In the genomic region with DNA sequence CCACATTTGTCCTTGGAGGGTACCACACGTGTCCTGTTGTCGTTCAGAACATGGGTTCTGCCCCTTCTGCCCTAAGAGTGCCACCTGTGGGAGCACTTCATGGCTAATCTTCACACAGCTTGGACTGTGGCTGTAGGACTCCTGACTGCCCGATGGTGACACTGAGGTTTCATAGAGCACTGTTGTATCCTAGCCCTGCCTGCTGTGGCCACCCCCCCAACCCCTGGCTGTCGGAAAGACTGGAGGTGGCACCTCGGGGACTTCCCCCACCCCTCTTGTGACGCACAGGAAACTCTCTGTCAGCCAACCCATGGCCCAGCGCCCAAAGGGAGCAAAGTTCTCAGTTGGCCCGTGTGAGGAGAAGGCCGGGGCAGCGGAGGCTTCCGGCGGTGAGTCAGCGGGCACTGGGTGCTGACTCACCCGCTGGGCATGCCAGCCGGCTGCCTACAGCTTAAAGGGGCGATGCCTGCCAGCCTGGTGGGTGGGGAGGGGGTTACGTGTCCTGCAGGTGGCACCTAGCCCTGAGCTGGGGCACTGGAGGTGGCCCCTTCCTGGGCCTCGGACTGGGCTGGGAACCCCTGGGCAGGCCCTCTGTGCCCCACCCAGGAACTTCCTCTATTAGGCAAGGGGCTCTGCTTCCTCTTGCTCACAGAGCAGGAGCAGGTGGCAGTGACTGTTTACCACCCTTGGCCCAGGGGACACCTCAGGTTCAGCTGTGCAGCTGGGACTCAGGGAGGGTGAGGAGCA, we compare ENCODE assay signal across 8 cellular contexts. TPM values are rescaled to one million over a fixed set of nuclear protein-coding genes. Genes with fewer than 3 reads are reported as not detected.
DNase-seq lines count a peak whose midpoint lies in the region; ATAC-seq and TF ChIP-seq lines count a peak whose summit lies in the region.

No MANE protein-coding gene starts in this region.

- TF ChIP-seq CTCF in GM12875 (IDR thresholded peaks at IDR 0.05; ENCODE audit: borderline replicate concordance, insufficient read depth, low read depth, low read length) (no peak), progenitor cell of endocrine pancreas (IDR thresholded peaks at IDR 0.05; ENCODE audit: unreplicated experiment) (no peak)

- H3K36me3 Mint-ChIP-seq in effector memory CD8-positive, alpha-beta T cell (ENCODE audit: insufficient read depth) = peaks cover 59% of the 10 kb centered on the region
- peaks cover 65% of the 10 kb centered on the region for H3K36me3 Mint-ChIP-seq in stimulated activated effector memory CD8-positive, alpha-beta T cell treated with anti-CD3 and anti-CD28 coated beads, Interleukin-12 subunit alpha, Interleukin-12 subunit beta, amount 100 ng/mL, for 72 hours
- H3K36me3 Mint-ChIP-seq in progenitor cell of endocrine pancreas (ENCODE audit: insufficient read depth) = peaks cover 2% of the 10 kb centered on the region

- H3K27ac ChIP-seq in muscle layer of colon (ENCODE audit: low read depth, low read length) = peak overlapping the region; percentile 94

- H3K36me3 ChIP-seq in muscle layer of colon (ENCODE audit: insufficient read depth, low read length) = no peaks in the 10 kb centered on the region

- no peaks in the 10 kb centered on the region for H3K9me3 ChIP-seq in muscle layer of colon (ENCODE audit: low read length)

- no peaks in the 10 kb centered on the region for H3K9me3 Mint-ChIP-seq in effector memory CD8-positive, alpha-beta T cell
- H3K9me3 Mint-ChIP-seq in stimulated activated effector memory CD8-positive, alpha-beta T cell treated with anti-CD3 and anti-CD28 coated beads, Interleukin-12 subunit alpha, Interleukin-12 subunit beta, amount 100 ng/mL, for 72 hours = no peaks in the 10 kb centered on the region
- peaks cover 3% of the 10 kb centered on the region for H3K9me3 Mint-ChIP-seq in progenitor cell of endocrine pancreas (ENCODE audit: low read depth)

- DNase-seq in NCI-H510A treated with DMSO at 0.1 percent for 48 hours (lab: John Stamatoyannopoulos, UW) = peak; percentile 88
- DNase-seq in activated CD8-positive, alpha-beta memory T cell treated with anti-CD3 and anti-CD28 coated beads for 1 hour (ENCODE audit: extremely low read depth in 1 of 2, low read depth in 1 of 2) = peak; percentile 95 to 97
- peak; percentile 94 to 95 (median 95) for DNase-seq in effector memory CD8-positive, alpha-beta T cell
- DNase-seq in stimulated activated effector memory CD8-positive, alpha-beta T cell treated with anti-CD3 and anti-CD28 coated beads, Interleukin-12 subunit alpha, Interleukin-12 subunit beta, amount 100 ng/mL, for 72 hours (ENCODE audit: low spot score in 2 of 2) = peak; percentile 85 to 96
- no peak for DNase-seq in progenitor cell of endocrine pancreas (ENCODE audit: low spot score, unreplicated experiment)

- H3K4me3 ChIP-seq in GM12875 (ENCODE audit: low read depth, low read length) (peak overlapping the region; percentile 41), muscle layer of colon (ENCODE audit: low read depth in 1 of 2, low read length in 2 of 2) (peak overlapping the region; percentile 22 to 70)

- H3K4me1 Mint-ChIP-seq in effector memory CD8-positive, alpha-beta T cell (ENCODE audit: low read depth in 2 of 2) = peaks cover 53 to 67% of the 10 kb centered on the region in 2 donors
- H3K4me1 Mint-ChIP-seq in stimulated activated effector memory CD8-positive, alpha-beta T cell treated with anti-CD3 and anti-CD28 coated beads, Interleukin-12 subunit alpha, Interleukin-12 subunit beta, amount 100 ng/mL, for 72 hours = peaks cover 79% of the 10 kb centered on the region
- H3K4me1 Mint-ChIP-seq in progenitor cell of endocrine pancreas (ENCODE audit: low read depth) = peaks cover 16% of the 10 kb centered on the region

- H3K9ac ChIP-seq in muscle layer of colon (ENCODE audit: low read length) = peak overlapping the region; percentile 62

- H3K27me3 ChIP-seq in muscle layer of colon (ENCODE audit: control insufficient read depth in 1 of 2, insufficient read depth in 2 of 2, low read length in 2 of 2) = no peaks in the 10 kb centered on the region

- peak; percentile 28 for ATAC-seq in HG02885 (IDR thresholded peaks at IDR 0.05; ENCODE audit: poor library complexity, unreplicated experiment)
- peak; percentile 74 for ATAC-seq in effector memory CD8-positive, alpha-beta T cell (replicated peaks)
- peak; percentile 81 for ATAC-seq in stimulated activated effector memory CD8-positive, alpha-beta T cell treated with anti-CD3 and anti-CD28 coated beads, Interleukin-12 subunit alpha, Interleukin-12 subunit beta, amount 100 ng/mL, for 72 hours

- H3K4me1 ChIP-seq in muscle layer of colon (ENCODE audit: insufficient read depth, low read length) = peaks cover 55% of the 10 kb centered on the region

- H3K27me3 Mint-ChIP-seq in effector memory CD8-positive, alpha-beta T cell = no peaks in the 10 kb centered on the region
- H3K27me3 Mint-ChIP-seq in progenitor cell of endocrine pancreas = peaks cover 5% of the 10 kb centered on the region

- peak overlapping the region; percentile 93 to 95 for H3K4me3 Mint-ChIP-seq in effector memory CD8-positive, alpha-beta T cell
- peak overlapping the region; percentile 99 for H3K4me3 Mint-ChIP-seq in stimulated activated effector memory CD8-positive, alpha-beta T cell treated with anti-CD3 and anti-CD28 coated beads, Interleukin-12 subunit alpha, Interleukin-12 subunit beta, amount 100 ng/mL, for 72 hours
- no peak overlapping the region for H3K4me3 Mint-ChIP-seq in progenitor cell of endocrine pancreas (ENCODE audit: low read depth)

- peak overlapping the region; percentile 96 to 98 for H3K27ac Mint-ChIP-seq in effector memory CD8-positive, alpha-beta T cell
- H3K27ac Mint-ChIP-seq in stimulated activated effector memory CD8-positive, alpha-beta T cell treated with anti-CD3 and anti-CD28 coated beads, Interleukin-12 subunit alpha, Interleukin-12 subunit beta, amount 100 ng/mL, for 72 hours = peak overlapping the region; percentile 89
- H3K27ac Mint-ChIP-seq in progenitor cell of endocrine pancreas = no peak overlapping the region

RNA-seq across cellular contexts. Expression of gene MAP2K3, which starts 3.4 kb away (rescaled TPM):
- 24.7 and 26.2 TPM in 2 replicates for total RNA-seq in progenitor cell of endocrine pancreas

RNA-seq across cellular contexts. Expression of gene NATD1, which starts 34.7 kb away (rescaled TPM):
- 13.5 TPM in 2 replicates for total RNA-seq in progenitor cell of endocrine pancreas

Comparison
In these comparisons a context has a peak if more than half of its experiments do, and no peak if none do; other contexts are left out.
1. ATAC-seq: peak in every context shown above with its lines; median percentile 81 in stimulated activated effector memory CD8-positive, alpha-beta T cell treated with anti-CD3 and anti-CD28 coated beads, Interleukin-12 subunit alpha, Interleukin-12 subunit beta, amount 100 ng/mL, for 72 hours; 74 in effector memory CD8-positive, alpha-beta T cell; 28 in HG02885.